ENCODE assay signal across 8 cellular contexts in genomic region chr16:15041260-15042011, GRCh38. TPM values are rescaled to one million over a fixed set of nuclear protein-coding genes. Genes with fewer than 3 reads are reported as not detected.
DNase-seq lines count a peak whose midpoint lies in the region; ATAC-seq and TF ChIP-seq lines count a peak whose summit lies in the region.
"Had no signal": no experiment of that assay in that cellular context is flagged by ENCODE, and none has a peak within 500 bp of the region (broad histone marks: within the 10 kb centered on the region; RNA-seq: fewer than 3 reads in every experiment).

No MANE protein-coding gene starts in this region.

- POLR2A ChIA-PET in CD4-positive, alpha-beta T cell (lab: Charles Lee), result interaction anchor here (1.4 kb wide), 1 partner anchor 14 kb away, joined by 4 read pairs; no protein-coding TSS in a partner anchor

- H3K4me1 ChIP-seq in lower lobe of right lung, result peaks cover 11% of the 10 kb centered on the region

- peak; percentile 24 for DNase-seq in MV-4-11 (lab: John Stamatoyannopoulos, UW)
- DNase-seq in dermis microvascular lymphatic vessel endothelial cell (ENCODE audit: low read depth in 2 of 2), result peak; percentile 41 to 49
- DNase-seq in lower lobe of right lung, result peak; percentile 81
- no peak for DNase-seq in type B pancreatic cell (ENCODE audit: extremely low spot score, unreplicated experiment)
- DNase-seq in CD4-positive, alpha-beta T cell, result no peak
- DNase-seq: GOT3 had no signal

- no peaks in the 10 kb centered on the region for H3K9me3 Mint-ChIP-seq in type B pancreatic cell
- H3K9me3 Mint-ChIP-seq in CD4-positive, alpha-beta T cell, result no peaks in the 10 kb centered on the region

- peaks cover 13% of the 10 kb centered on the region for H3K36me3 Mint-ChIP-seq in type B pancreatic cell
- peaks cover 74% of the 10 kb centered on the region for H3K36me3 Mint-ChIP-seq in CD4-positive, alpha-beta T cell (ENCODE audit: low read depth)

- H3K27ac ChIP-seq in lower lobe of right lung, result peak overlapping the region; percentile 16
- H3K27ac ChIP-seq in CD4-positive, alpha-beta T cell (ENCODE audit: low read depth, low read length), result no peak overlapping the region

- CTCF ChIA-PET in CD4-positive, alpha-beta T cell (lab: Charles Lee), result no interaction called here

- intact Hi-C loops in lower lobe of right lung (cut with DNase I), result no loop called here
- intact Hi-C loops in CD4-positive, alpha-beta T cell (cut with DNase I, micrococcal nuclease), result no loop called here

- H3K27me3 ChIP-seq in lower lobe of right lung (ENCODE audit: low read depth), result no peaks in the 10 kb centered on the region
- H3K27me3 ChIP-seq in CD4-positive, alpha-beta T cell (ENCODE audit: control insufficient read depth, insufficient read depth, low read length), result no peaks in the 10 kb centered on the region

- no peak overlapping the region for H3K4me3 ChIP-seq in lower lobe of right lung

- peak; percentile 89 to 95 for ATAC-seq in lower lobe of right lung
- no peak for ATAC-seq in CD4-positive, alpha-beta T cell (ENCODE audit: poor library complexity)
- no peak for ATAC-seq in GM18520 (IDR thresholded peaks at IDR 0.05; ENCODE audit: unreplicated experiment)
- ATAC-seq in HG02678 (IDR thresholded peaks at IDR 0.05; ENCODE audit: unreplicated experiment), result no peak

- H3K9me3 ChIP-seq in lower lobe of right lung, result no peaks in the 10 kb centered on the region
- no peaks in the 10 kb centered on the region for H3K9me3 ChIP-seq in CD4-positive, alpha-beta T cell (ENCODE audit: control insufficient read depth, low read length)

- H3K27me3 Mint-ChIP-seq in type B pancreatic cell, result no peaks in the 10 kb centered on the region
- H3K27me3 Mint-ChIP-seq in CD4-positive, alpha-beta T cell, result no peaks in the 10 kb centered on the region

- H3K4me1 Mint-ChIP-seq in type B pancreatic cell (ENCODE audit: unreplicated experiment), result peaks cover 4% of the 10 kb centered on the region
- H3K4me1 Mint-ChIP-seq in CD4-positive, alpha-beta T cell (ENCODE audit: low read depth), result no peaks in the 10 kb centered on the region

- peaks cover 67% of the 10 kb centered on the region for H3K36me3 ChIP-seq in lower lobe of right lung

- H3K27ac Mint-ChIP-seq in type B pancreatic cell, result peak overlapping the region; percentile 68
- no peak overlapping the region for H3K27ac Mint-ChIP-seq in CD4-positive, alpha-beta T cell

- no peak overlapping the region for H3K4me3 Mint-ChIP-seq in type B pancreatic cell
- no peak overlapping the region for H3K4me3 Mint-ChIP-seq in CD4-positive, alpha-beta T cell

- TF ChIP-seq CTCF in lower lobe of right lung (IDR thresholded peaks at IDR 0.05) (no peak), type B pancreatic cell (conservative IDR thresholded peaks at IDR 0.05) (no peak)
- no peak for TF ChIP-seq CTCF in CD4-positive, alpha-beta T cell (IDR thresholded peaks at IDR 0.05)

RNA-seq across cellular contexts. Expression of gene NTAN1, which starts 14.4 kb away (rescaled TPM):
- 150 and 228 TPM in 2 replicates for total RNA-seq in dermis microvascular lymphatic vessel endothelial cell
- 40.7 TPM for total RNA-seq in lower lobe of right lung
- total RNA-seq in type B pancreatic cell (ENCODE audit: low replicate concordance), result 30.4 and 45.3 TPM in 2 replicates
- total RNA-seq in CD4-positive, alpha-beta T cell, result 10 to 100 TPM; 23.1 to 24.3 TPM

RNA-seq across cellular contexts. Expression of gene RRN3, which starts 52.6 kb away (rescaled TPM):
- total RNA-seq in dermis microvascular lymphatic vessel endothelial cell (27.3 and 36.3 TPM in 2 replicates), lower lobe of right lung (23.0 TPM), type B pancreatic cell (ENCODE audit: low replicate concordance) (29.9 and 35.7 TPM in 2 replicates)
- total RNA-seq in CD4-positive, alpha-beta T cell, result 10 to 100 TPM; 38.4 to 42.9 TPM

Comparison
In these comparisons a context has a peak if more than half of its experiments do, and no peak if none do; other contexts are left out.
1. DNase-seq: peak in MV-4-11 (single experiment), dermis microvascular lymphatic vessel endothelial cell (2 of 2) and lower lobe of right lung (single experiment); none in type B pancreatic cell (single experiment) and CD4-positive, alpha-beta T cell (0 of 10).
2. ATAC-seq: peak in lower lobe of right lung (2 of 2); none in CD4-positive, alpha-beta T cell (single experiment), GM18520 (single experiment) and HG02678 (single experiment).